ENCODE assay signal across 9 cellular contexts in the genomic region with DNA sequence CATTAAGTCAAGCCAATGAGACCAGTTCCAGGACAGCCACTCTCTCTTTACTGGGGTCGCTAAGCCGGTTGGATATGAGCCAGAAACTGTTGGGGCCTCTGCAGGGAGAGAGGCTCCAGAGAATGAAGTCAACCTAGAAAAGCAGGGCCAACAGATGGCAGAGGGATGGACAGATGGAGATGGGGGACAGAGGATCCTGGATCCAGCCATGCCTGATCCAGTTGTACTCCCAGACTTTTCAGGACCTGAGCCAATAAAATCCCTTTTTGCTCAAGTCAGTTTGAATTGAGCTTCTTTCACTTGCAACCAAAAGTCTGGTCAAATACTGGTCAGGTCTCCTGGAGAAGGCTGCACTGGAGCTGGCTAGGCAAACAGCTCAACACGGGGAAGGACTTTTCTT.
DNase-seq lines count a peak whose midpoint lies in the region; ATAC-seq and TF ChIP-seq lines count a peak whose summit lies in the region.
"Had no signal": no experiment of that assay in that cellular context is flagged by ENCODE, and none has a peak within 500 bp of the region (broad histone marks: within the 10 kb centered on the region; RNA-seq: fewer than 3 reads in every experiment).

No MANE protein-coding gene starts in this region.

- H4K20me1 ChIP-seq in SU-DHL-6 (ENCODE audit: low read depth, low read length) (peaks cover 6% of the 10 kb centered on the region), MM.1S (ENCODE audit: insufficient read depth, low read length) (no peaks in the 10 kb centered on the region)

- H3K9ac ChIP-seq in HUES48 (ENCODE audit: low read depth, low read length), result no peak overlapping the region
- peak overlapping the region; percentile 95; the same call in 1 of the 2 replicates for H3K9ac ChIP-seq in SU-DHL-6 (ENCODE audit: low read length)
- H3K9ac ChIP-seq in MM.1S (ENCODE audit: low read length), result no peak overlapping the region

- ATAC-seq in HG03175 (IDR thresholded peaks at IDR 0.05; ENCODE audit: unreplicated experiment), result no peak

- H3K36me3 ChIP-seq in HUES48 (ENCODE audit: control insufficient read depth, insufficient read depth, low read length) (peaks cover 62% of the 10 kb centered on the region), SU-DHL-6 (ENCODE audit: low read length) (peaks cover 46% of the 10 kb centered on the region), MM.1S (replicated peaks; ENCODE audit: insufficient read depth, low read length) (no peaks in the 10 kb centered on the region)
- H3K36me3 ChIP-seq: ovary had no signal

- DNase-seq in fibroblast of mammary gland (ENCODE audit: low read depth) (no peak), skeletal muscle cell (ENCODE audit: low read depth) (no peak), MM.1S (no peak), HPDE6-E6E7 (ENCODE audit: extremely low spot score) (no peak)
- DNase-seq: activated effector memory CD4-positive, alpha-beta T cell treated with Interleukin-2 at 50 U/mL for 16 hours; ovary had no signal

- H3K4me3 ChIP-seq in HUES48 (ENCODE audit: low read depth, low read length), result peak overlapping the region; percentile 98
- no peak overlapping the region for H3K4me3 ChIP-seq in SU-DHL-6 (ENCODE audit: insufficient read depth, low read length, poor library complexity, severe bottlenecking)
- H3K4me3 ChIP-seq in fibroblast of mammary gland (ENCODE audit: control insufficient read depth, low read depth, low read length), result peak overlapping the region; percentile 4
- peak overlapping the region; percentile 69 for H3K4me3 ChIP-seq in skeletal muscle cell (ENCODE audit: low read depth, low read length)
- H3K4me3 ChIP-seq in MM.1S (ENCODE audit: low read length), result no peak overlapping the region
- H3K4me3 ChIP-seq: ovary had no signal

- peaks cover 30% of the 10 kb centered on the region for H3K4me1 ChIP-seq in HUES48 (ENCODE audit: control insufficient read depth, insufficient read depth, low read length)
- H3K4me1 ChIP-seq in MM.1S (ENCODE audit: low read length), result peaks cover 7% of the 10 kb centered on the region; the same call in 1 of the 2 replicates

- H2AFZ ChIP-seq in SU-DHL-6 (ENCODE audit: low read depth, low read length, severe bottlenecking), result no peak overlapping the region
- H2AFZ ChIP-seq in MM.1S (ENCODE audit: low read length), result no peak overlapping the region

- no peak overlapping the region for H3K27ac ChIP-seq in HUES48 (ENCODE audit: low read depth, low read length)
- H3K27ac ChIP-seq in SU-DHL-6 (ENCODE audit: low read depth, low read length), result no peak overlapping the region
- H3K27ac ChIP-seq in MM.1S (ENCODE audit: low read length), result no peak overlapping the region
- H3K27ac ChIP-seq: ovary had no signal

- H3K4me2 ChIP-seq in SU-DHL-6 (ENCODE audit: low read depth, low read length, poor library complexity, severe bottlenecking) (peak overlapping the region; percentile 81), MM.1S (ENCODE audit: low read depth, low read length) (no peak overlapping the region)

- TF ChIP-seq CTCF in SU-DHL-6 (IDR thresholded peaks at IDR 0.05; ENCODE audit: insufficient read depth, low read length, poor library complexity, severe bottlenecking), result no peak
- no peak for TF ChIP-seq CTCF in fibroblast of mammary gland (conservative IDR thresholded peaks at IDR 0.05; ENCODE audit: control insufficient read depth, insufficient read depth, low read depth, low read length)
- TF ChIP-seq CTCF in MM.1S (IDR thresholded peaks at IDR 0.05; ENCODE audit: low read length), result no peak

- H3K9me3 ChIP-seq in HUES48 (ENCODE audit: control insufficient read depth, insufficient read depth, low read length) (no peaks in the 10 kb centered on the region), SU-DHL-6 (ENCODE audit: insufficient read depth, low read length) (0 out of 2 replicates have a peak, but pooled peaks cover 3% of the 10 kb centered on the region), MM.1S (replicated peaks; ENCODE audit: insufficient read depth, low read length) (no peaks in the 10 kb centered on the region)
- H3K9me3 ChIP-seq: ovary had no signal

- H3K79me2 ChIP-seq in SU-DHL-6 (ENCODE audit: insufficient read depth, low read length) (peaks cover 72% of the 10 kb centered on the region), MM.1S (ENCODE audit: low read length) (peaks cover 41% of the 10 kb centered on the region)

- H3K9me2 ChIP-seq in SU-DHL-6 (replicated peaks; ENCODE audit: insufficient read depth, low read length), result no peaks in the 10 kb centered on the region
- H3K9me2 ChIP-seq in MM.1S (replicated peaks; ENCODE audit: insufficient read depth, low read length), result no peaks in the 10 kb centered on the region

- H3K27me3 ChIP-seq in HUES48 (ENCODE audit: control insufficient read depth, insufficient read depth, low read length), result no peaks in the 10 kb centered on the region
- no peaks in the 10 kb centered on the region for H3K27me3 ChIP-seq in SU-DHL-6 (ENCODE audit: low read length)
- H3K27me3 ChIP-seq in MM.1S (replicated peaks; ENCODE audit: insufficient read depth, low read length), result no peaks in the 10 kb centered on the region
- H3K27me3 ChIP-seq: ovary had no signal

- H3F3A ChIP-seq in SU-DHL-6 (ENCODE audit: insufficient read depth) (peaks cover 3% of the 10 kb centered on the region; the same call in 1 of the 2 replicates), MM.1S (ENCODE audit: insufficient read depth, low read length) (no peaks in the 10 kb centered on the region)

Comparison
In these comparisons a context has a peak if more than half of its experiments do, and no peak if none do; other contexts are left out.
1. H3K4me3 ChIP-seq: peak in HUES48 (single experiment), fibroblast of mammary gland (single experiment) and skeletal muscle cell (single experiment); none in SU-DHL-6 (single experiment) and MM.1S (single experiment).